In genomic region chr11:34105079-34105956, GRCh38 we compare ENCODE assay signal across 1 cellular context.
TF ChIP-seq lines count a peak whose summit lies in the region.

Gene NAT10, plus strand, starts transcription at chr11:34105629. Its CDS starts 2,597 bp downstream, at chr11:34108226.

TF ChIP-seq in K562, 482 proteins besides CTCF, POLR2A, EP300 and RAD21 (continued from another document):
- TF ChIP-seq STAT5B (CRISPR knock-in tag; IDR thresholded peaks at IDR 0.05), result no peak
- no peak for TF ChIP-seq MAFG (tag; conservative IDR thresholded peaks at IDR 0.05)
- no peak for TF ChIP-seq CLOCK (CRISPR knock-in tag; IDR thresholded peaks at IDR 0.05; ENCODE audit: borderline replicate concordance)
- no peak for TF ChIP-seq ZNF274 (IDR thresholded peaks at IDR 0.05; ENCODE audit: borderline replicate concordance, low read depth, low read length)
- TF ChIP-seq RBM25 (IDR thresholded peaks at IDR 0.05; ENCODE audit: low read depth, low read length, severe bottlenecking), result no peak
- TF ChIP-seq TFAP4 (CRISPR knock-in tag; IDR thresholded peaks at IDR 0.05; ENCODE audit: borderline replicate concordance), result peak; percentile 99
- peak; percentile 21; the same call in 1 of the 2 replicates for TF ChIP-seq ZNF384 (IDR thresholded peaks at IDR 0.05; ENCODE audit: low read depth, low read length)
- no peak; the same call in 1 of the 2 replicates for TF ChIP-seq TRIM28 (IDR thresholded peaks at IDR 0.05)
- TF ChIP-seq ZNF668 (CRISPR knock-in tag; IDR thresholded peaks at IDR 0.05), result no peak
- TF ChIP-seq BHLHE40 (IDR thresholded peaks at IDR 0.05; ENCODE audit: low read length), result peak; percentile 100
- no peak for TF ChIP-seq MTF1 (CRISPR knock-in tag; IDR thresholded peaks at IDR 0.05; ENCODE audit: borderline replicate concordance)
- TF ChIP-seq ZNF143 (CRISPR knock-in tag; IDR thresholded peaks at IDR 0.05), result no peak
- TF ChIP-seq ZNF311 (CRISPR knock-in tag; IDR thresholded peaks at IDR 0.05), result no peak
- peak; percentile 96 to 97 for TF ChIP-seq NRF1 (conservative IDR thresholded peaks at IDR 0.05 in 1 of 2, IDR thresholded peaks at IDR 0.05 in 1 of 2)
- no peak for TF ChIP-seq SMC3 (conservative IDR thresholded peaks at IDR 0.05; ENCODE audit: insufficient read depth, low read depth, low read length)
- no peak for TF ChIP-seq HDAC6 (IDR thresholded peaks at IDR 0.05; ENCODE audit: low read depth, low read length)
- TF ChIP-seq CREB1 (IDR thresholded peaks at IDR 0.05), result peak; percentile 98
- peak; percentile 99 for TF ChIP-seq CREB1 (CRISPR knock-in tag; IDR thresholded peaks at IDR 0.05)
- TF ChIP-seq SMAD4 (CRISPR knock-in tag; conservative IDR thresholded peaks at IDR 0.05), result peak; percentile 75
- peak; percentile 52 for TF ChIP-seq RBM39 (optimal IDR thresholded peaks at IDR 0.05; ENCODE audit: low read depth, low read length)
- no peak for TF ChIP-seq PTTG1 (tag; IDR thresholded peaks at IDR 0.05; ENCODE audit: low read depth)
- peak; percentile 89; the same call in 1 of the 2 replicates for TF ChIP-seq ZBTB26 (CRISPR knock-in tag; IDR thresholded peaks at IDR 0.05)
